12 cellular contexts compared by ENCODE assay signal in genomic region chr1:41515131-41515678, GRCh38. TPM values are rescaled to one million over a fixed set of nuclear protein-coding genes. Genes with fewer than 3 reads are reported as not detected.
A peak's percentile ranks its signal among the peaks of the same experiment; 100 is the strongest.
DNase-seq lines count a peak whose midpoint lies in the region; ATAC-seq and TF ChIP-seq lines count a peak whose summit lies in the region.
"Had no signal": no experiment of that assay in that cellular context is flagged by ENCODE, and none has a peak within 500 bp of the region (broad histone marks: within the 10 kb centered on the region; RNA-seq: fewer than 3 reads in every experiment).

No MANE protein-coding gene starts in this region.

- no peak for TF ChIP-seq POLR2A in adrenal gland (IDR thresholded peaks at IDR 0.05)

- no peaks in the 10 kb centered on the region for H3K9me3 ChIP-seq in RWPE2 (ENCODE audit: severe bottlenecking)
- H3K9me3 ChIP-seq in adrenal gland (replicated peaks in 1 of 3): no peaks in the 10 kb centered on the region
- H3K9me3 ChIP-seq in Karpas-422 (ENCODE audit: low read length): no peaks in the 10 kb centered on the region
- H3K9me3 ChIP-seq: neutrophil, thoracic aorta had no signal

- peaks cover 11% of the 10 kb centered on the region for H3K4me1 ChIP-seq in RWPE2 (ENCODE audit: insufficient read depth, poor library complexity, severe bottlenecking)
- peaks cover 5 to 16% of the 10 kb centered on the region in 2 donors for H3K4me1 ChIP-seq in adrenal gland (replicated peaks in 1 of 2)
- peaks cover 25% of the 10 kb centered on the region for H3K4me1 ChIP-seq in Karpas-422 (ENCODE audit: low read length)

- no peaks in the 10 kb centered on the region for H3K36me3 ChIP-seq in RWPE2 (ENCODE audit: low read depth)
- H3K36me3 ChIP-seq in adrenal gland (replicated peaks in 1 of 2): peaks cover 0 to 3% of the 10 kb centered on the region in 2 donors
- H3K36me3 ChIP-seq in Karpas-422 (ENCODE audit: insufficient read depth, low read length): no peaks in the 10 kb centered on the region
- H3K36me3 ChIP-seq: neutrophil, thoracic aorta had no signal

- no peaks in the 10 kb centered on the region for H3K79me2 ChIP-seq in Karpas-422 (ENCODE audit: low read length)

- H3K9me2 ChIP-seq in Karpas-422 (replicated peaks; ENCODE audit: insufficient read depth, low read length): no peaks in the 10 kb centered on the region

- H2AFZ ChIP-seq in Karpas-422 (ENCODE audit: low read length): no peak overlapping the region

- no peak overlapping the region for H3K4me3 ChIP-seq in RWPE2 (ENCODE audit: severe bottlenecking)
- H3K4me3 ChIP-seq in adrenal gland: no peak overlapping the region
- no peak overlapping the region for H3K4me3 ChIP-seq in Karpas-422 (ENCODE audit: low read length)

- 81 to 92% (median 90%) methylated on average over 2 to 5 of the region's 5 CpGs for WGBS in adrenal gland, 4 donors

- H3K9ac ChIP-seq in Karpas-422 (ENCODE audit: low read length): no peak overlapping the region

- intact Hi-C loops in left ventricle myocardium superior (cut with micrococcal nuclease): no loop called here
- intact Hi-C loops in sciatic nerve (cut with DNase I): no loop called here
- intact Hi-C loops in adrenal gland (cut with DNase I): no loop called here

- DNase-seq in HPDE6-E6E7 (ENCODE audit: extremely low spot score): peak; percentile 55
- no peak for DNase-seq in RWPE2 (ENCODE audit: low spot score)
- DNase-seq in left ventricle myocardium superior: no peak
- no peak for DNase-seq in sciatic nerve (ENCODE audit: low spot score)
- no peak for DNase-seq in adrenal gland
- no peak for DNase-seq in activated CD4-positive, CD25-positive, alpha-beta regulatory T cell (lab: John Stamatoyannopoulos, UW)
- no peak for DNase-seq in Karpas-422
- DNase-seq in DMS79 treated with DMSO at 0.1 percent for 48 hours (lab: John Stamatoyannopoulos, UW): no peak
- DNase-seq: WERI-Rb-1 had no signal

- no peaks in the 10 kb centered on the region for H4K20me1 ChIP-seq in Karpas-422 (ENCODE audit: insufficient read depth, low read depth, low read length)

- ATAC-seq in RWPE2 (ENCODE audit: low read depth) (peak; percentile 68), left ventricle myocardium superior (peak; percentile 10), sciatic nerve (peak; percentile 20)

- no peak overlapping the region for H3K4me2 ChIP-seq in Karpas-422 (ENCODE audit: low read depth, low read length, poor library complexity, severe bottlenecking)

- H3K27ac ChIP-seq in RWPE2 (ENCODE audit: poor library complexity, severe bottlenecking) (peak overlapping the region; percentile 41), adrenal gland (no peak overlapping the region), Karpas-422 (ENCODE audit: low read length) (no peak overlapping the region)
- H3K27ac ChIP-seq: neutrophil, thoracic aorta, WERI-Rb-1 had no signal

- H3K27me3 ChIP-seq in RWPE2 (ENCODE audit: insufficient read depth, poor library complexity, severe bottlenecking) (no peaks in the 10 kb centered on the region), adrenal gland (no peaks in the 10 kb centered on the region), Karpas-422 (ENCODE audit: low read length) (no peaks in the 10 kb centered on the region)

- no peak for TF ChIP-seq CTCF in RWPE2 (IDR thresholded peaks at IDR 0.05; ENCODE audit: poor library complexity, severe bottlenecking)
- TF ChIP-seq CTCF in adrenal gland (IDR thresholded peaks at IDR 0.05): no peak

RNA-seq across cellular contexts. Expression of gene EDN2, which starts 30.7 kb away (rescaled TPM):
- total RNA-seq in left ventricle myocardium superior: 0.27 TPM
- total RNA-seq in sciatic nerve: not detected
- not detected for total RNA-seq in adrenal gland
- under 1 TPM in 1 of 3 donors, not detected in 2; 0.07 TPM for polyA plus RNA-seq in adrenal gland
- not detected in 2 replicates for total RNA-seq in Karpas-422 (2014; rRNA removed; shearing (Covaris generic); ENCODE audit: low replicate concordance)
- total RNA-seq: activated T-helper 17 cell treated with anti-CD3 and anti-CD28 coated beads, Interleukin-2, amount 50 U/mL, for 72 hours; thoracic aorta had no signal

Comparison
In these comparisons a context has a peak if more than half of its experiments do, and no peak if none do; other contexts are left out.
1. ATAC-seq: peak in every context shown above with its lines; median percentile 68 in RWPE2; 20 in sciatic nerve; 10 in left ventricle myocardium superior.